ENCODE assay signal across 24 cellular contexts in the genomic region with DNA sequence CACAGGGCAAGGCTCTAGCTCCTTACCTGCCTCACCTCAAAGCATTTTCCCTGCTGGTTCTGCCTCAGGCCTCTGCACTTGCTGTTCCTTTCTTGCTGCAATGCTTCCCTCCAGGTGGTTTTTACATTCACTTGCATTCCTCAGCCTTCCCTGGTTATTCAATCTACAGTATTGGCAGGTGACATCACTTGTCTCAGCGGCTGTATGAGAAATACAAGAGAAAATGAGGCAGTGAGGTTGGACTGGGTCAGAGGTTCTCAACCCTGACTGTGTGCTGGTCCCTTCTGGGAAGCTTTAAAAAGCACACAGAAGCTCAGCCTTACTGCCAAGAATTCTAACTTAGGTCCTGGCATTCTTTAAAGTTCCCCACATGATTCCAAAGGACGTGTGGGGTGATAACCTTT. TPM values are rescaled to one million over a fixed set of nuclear protein-coding genes. Genes with fewer than 3 reads are reported as not detected.
DNase-seq lines count a peak whose midpoint lies in the region; ATAC-seq, FAIRE-seq and TF ChIP-seq lines count a peak whose summit lies in the region.
"Had no signal": no experiment of that assay in that cellular context is flagged by ENCODE, and none has a peak within 500 bp of the region (broad histone marks: within the 10 kb centered on the region; RNA-seq: fewer than 3 reads in every experiment).

No MANE protein-coding gene starts in this region.

- no peak overlapping the region for H3K4me3 Mint-ChIP-seq in GM23338
- H3K4me3 Mint-ChIP-seq: CD8-positive, alpha-beta T cell; neural crest cell had no signal

- H3K79me2 ChIP-seq in GM23338 (replicated peaks; ENCODE audit: insufficient read depth) = no peaks in the 10 kb centered on the region
- H3K79me2 ChIP-seq in HepG2 (ENCODE audit: insufficient read depth, low read length) = peaks cover 3% of the 10 kb centered on the region

- H3K9me2 ChIP-seq in GM23338 (ENCODE audit: insufficient read depth) = no peaks in the 10 kb centered on the region

- H4K20me1 ChIP-seq in GM23338 (replicated peaks; ENCODE audit: insufficient read depth) (no peaks in the 10 kb centered on the region), HepG2 (ENCODE audit: insufficient read depth, low read length) (0 out of 2 replicates have a peak, but pooled peaks cover under 1% of the 10 kb centered on the region)

- H3K27ac ChIP-seq in GM23338 (ENCODE audit: low read depth) (no peak overlapping the region), HUES6 (ENCODE audit: low read depth, low read length) (peak overlapping the region; percentile 20; the same call in 1 of the 2 replicates), epithelial cell of prostate (peak overlapping the region; percentile 31), HepG2 (ENCODE audit: extremely low read length, insufficient read depth, low read length) (peak overlapping the region; percentile 99)
- H3K27ac ChIP-seq: KMS-11, left lung, SJCRH30, skin epidermis, tibial artery had no signal

- in situ Hi-C loops in HepG2 (cut with HindIII; ENCODE audit: extremely low pct_ligation_motif_present, low pct_unique_long_range_greater_than_20kb) = no loop called here

- no peaks in the 10 kb centered on the region for H3K9me3 Mint-ChIP-seq in GM23338
- H3K9me3 Mint-ChIP-seq: CD8-positive, alpha-beta T cell; neural crest cell had no signal

- H3K4me1 ChIP-seq in GM23338 (ENCODE audit: insufficient read depth) (peaks cover 19% of the 10 kb centered on the region; the same call in 1 of the 2 replicates), HUES6 (ENCODE audit: control insufficient read depth, insufficient read depth, low read length) (peaks cover 44% of the 10 kb centered on the region), HepG2 (ENCODE audit: insufficient read depth, low read length) (peaks cover 86% of the 10 kb centered on the region)
- H3K4me1 ChIP-seq: SJCRH30 had no signal

- TF ChIP-seq RAD21 in HepG2 (CRISPR knock-in tag; IDR thresholded peaks at IDR 0.05) = no peak

- peaks cover 32% of the 10 kb centered on the region for H3K4me1 Mint-ChIP-seq in GM23338

- DNase-seq in GM23338 (ENCODE audit: low spot score) = peak; percentile 72
- DNase-seq in epithelial cell of prostate (ENCODE audit: low read depth, low spot score) = no peak
- peak; percentile 65 for DNase-seq in HepG2 (ENCODE audit: low spot score)
- DNase-seq in SKM-1 treated with dmso at 0.1 percent for 144 hours (lab: John Stamatoyannopoulos, UW; ENCODE audit: unreplicated experiment) = no peak
- DNase-seq in NCI-H2196 (lab: John Stamatoyannopoulos, UW; ENCODE audit: unreplicated experiment) = no peak
- no peak for DNase-seq in epidermal melanocyte (ENCODE audit: insufficient read length, low spot score)
- DNase-seq: CD8-positive, alpha-beta T cell; cortex of kidney; left lung; mucosa of descending colon; NCI-H187 treated with DMSO at 0.1 percent for 48 hours; NCI-H345; PC-3; SJCRH30; stimulated activated naive CD8-positive, alpha-beta T cell treated with anti-CD3 and anti-CD28 coated beads, Interleukin-15, Interleukin-2, amounts not matched to agents 100 U/mL and 50 U/mL, for 24 hours; tibial artery had no signal

- peak overlapping the region; percentile 19 for H3K9ac ChIP-seq in HUES6 (ENCODE audit: low read length)
- peak overlapping the region; percentile 60 for H3K9ac ChIP-seq in HepG2 (ENCODE audit: insufficient read depth, low read depth, low read length)
- H3K9ac ChIP-seq: KMS-11 had no signal

- CTCF ChIA-PET in HepG2 (lab: Yijun Ruan, JAX; ENCODE audit: low intra/inter-chr PET ratio, low total read pairs) = no interaction called here

- H3K27me3 ChIP-seq in GM23338 (ENCODE audit: insufficient read depth) (no peaks in the 10 kb centered on the region), HUES6 (ENCODE audit: control insufficient read depth, insufficient read depth, low read length) (no peaks in the 10 kb centered on the region), HepG2 (ENCODE audit: control insufficient read depth in 1 of 2, insufficient read depth in 2 of 2, low read length in 2 of 2) (no peaks in the 10 kb centered on the region)
- H3K27me3 ChIP-seq: left lung, SJCRH30, tibial artery had no signal

- ATAC-seq in GM23338 = peak; percentile 86
- ATAC-seq in HepG2 = no peak
- ATAC-seq: activated CD4-positive, CD25-positive, alpha-beta regulatory T cell treated with anti-CD3 and anti-CD28 coated beads, Interleukin-2, amount 50 U/mL, for 24 hours; CD8-positive, alpha-beta T cell; GM12878; left lung; mucosa of descending colon; PC-3; stimulated activated naive CD8-positive, alpha-beta T cell treated with anti-CD3 and anti-CD28 coated beads, Interleukin-15, Interleukin-2, amounts not matched to agents 100 U/mL and 50 U/mL, for 24 hours had no signal

- FAIRE-seq in HepG2 (lab: Jason Lieb, UNC) = no peak
- FAIRE-seq: GM12878 had no signal

- no peak overlapping the region for H3K4me3 ChIP-seq in GM23338
- H3K4me3 ChIP-seq in HUES6 (ENCODE audit: low read depth, low read length) = no peak overlapping the region
- H3K4me3 ChIP-seq in HepG2 (replicated peaks in 1 of 3; ENCODE audit: insufficient read depth in 1 of 3, low read depth in 2 of 3, low read length in 3 of 3) = no peak overlapping the region
- H3K4me3 ChIP-seq: GM12878, left lung, mucosa of descending colon, SJCRH30, skin epidermis, tibial artery had no signal

- WGBS in HepG2 (ENCODE audit: low lambda C conversion rate) = 6% methylated on average over 1 of the region's 2 CpGs

- intact Hi-C loops in HepG2 (cut with micrococcal nuclease; ENCODE audit: unreplicated experiment) = loop anchor here (10.0 kb wide), 1 partner anchor 332 kb away; a partner anchor contains a TSS

- TF ChIP-seq CTCF in GM23338 (conservative IDR thresholded peaks at IDR 0.05; ENCODE audit: low read depth in 2 of 2) (no peak), HepG2 (CRISPR knock-in tag; IDR thresholded peaks at IDR 0.05) (no peak)

- H2AFZ ChIP-seq in GM23338 (no peak overlapping the region), HepG2 (ENCODE audit: low read length) (no peak overlapping the region)

- 0 out of 4 replicates have a peak, but pooled peaks of 1 of the 2 experiments have one; percentile 15 for TF ChIP-seq POLR2A in HepG2 (IDR thresholded peaks at IDR 0.05; ENCODE audit: insufficient read depth in 1 of 2, low read depth in 2 of 2, low read length in 2 of 2)

- no peaks in the 10 kb centered on the region for H3K36me3 Mint-ChIP-seq in GM23338 (ENCODE audit: low read depth)

- BruUV-seq in HepG2 (replicated peaks; lab: Mats Ljungman, UMichigan) = no TSS peak

- H3K36me3 ChIP-seq in GM23338 (ENCODE audit: insufficient read depth) = no peaks in the 10 kb centered on the region
- no peaks in the 10 kb centered on the region for H3K36me3 ChIP-seq in HUES6 (ENCODE audit: control insufficient read depth, insufficient read depth, low read length)
- H3K36me3 ChIP-seq in HepG2 (replicated peaks in 1 of 2; ENCODE audit: control insufficient read depth in 1 of 2, insufficient read depth in 2 of 2, low read length in 2 of 2) = peaks cover 0 to 3% of the 10 kb centered on the region in 2 experiments; a peak in 2 of 5 replicates
- H3K36me3 ChIP-seq: SJCRH30 had no signal

- POLR2A ChIA-PET in HepG2 (lab: Yijun Ruan, JAX) = interaction anchor here (1.1 to 6.9 kb wide), 5 partner anchors 14 to 35 kb away, joined by 4 to 265 read pairs (median 9); a partner anchor contains a TSS

- H3K4me2 ChIP-seq in GM23338 (no peak overlapping the region; the same call in 1 of the 2 replicates), HepG2 (ENCODE audit: low read depth, low read length) (peak overlapping the region; percentile 81)
- H3K4me2 ChIP-seq: KMS-11 had no signal

- H3K9me3 ChIP-seq in HUES6 (ENCODE audit: control insufficient read depth, insufficient read depth, low read depth, low read length) (no peaks in the 10 kb centered on the region), HepG2 (ENCODE audit: low read length) (no peaks in the 10 kb centered on the region)
- H3K9me3 ChIP-seq: left lung, mucosa of descending colon, SJCRH30, tibial artery had no signal

- H3F3A ChIP-seq in GM23338 (replicated peaks; ENCODE audit: low read depth) = no peaks in the 10 kb centered on the region

- H3K27ac Mint-ChIP-seq in GM23338 = 0 out of 2 replicates have a peak overlapping the region, but pooled peaks have one; percentile 22
- H3K27ac Mint-ChIP-seq: CD8-positive, alpha-beta T cell; progenitor cell of endocrine pancreas had no signal

- TF ChIP-seq EP300 in HepG2 (IDR thresholded peaks at IDR 0.05; ENCODE audit: low read depth in 2 of 2, low read length in 2 of 2) (no peak), HepG2 (CRISPR knock-in tag; IDR thresholded peaks at IDR 0.05; ENCODE audit: borderline replicate concordance) (no peak)

- H3K27me3 Mint-ChIP-seq in GM23338 (ENCODE audit: insufficient read depth, low read depth, poor library complexity) = no peaks in the 10 kb centered on the region
- H3K27me3 Mint-ChIP-seq: progenitor cell of endocrine pancreas had no signal

RNA-seq across cellular contexts. Expression of a gene that starts 26.7 kb away (rescaled TPM):
- total RNA-seq in GM23338 (2014; rRNA removed; shearing (Covaris generic)) = 15.3 and 28.8 TPM in 2 replicates
- polyA plus RNA-seq in GM23338 (2016; fragmentation: Nextera tagmentation; extraction: Ambion mirVana) (6.3 and 6.4 TPM in 2 replicates), HepG2 (2011; rRNA removed) (117 and 140 TPM in 2 replicates)
- 71.8 and 79.5 TPM in 2 replicates for total RNA-seq in HepG2 (2016; rRNA removed; fragmentation: Illumina TruSeq; extraction: Trizol)
- total RNA-seq in HepG2 (2016; cell fraction: cytosol; rRNA removed; fragmentation: Illumina TruSeq; extraction: Trizol; ENCODE audit: low read depth) = 41.9 and 49.0 TPM in 2 replicates
- 64.5 and 73.0 TPM in 2 replicates for total RNA-seq in HepG2 (2016; cell fraction: insoluble cytoplasmic fraction; rRNA removed; fragmentation: Illumina TruSeq; extraction: Trizol)
- total RNA-seq in HepG2 (2016; cell fraction: membrane; rRNA removed; fragmentation: Illumina TruSeq; extraction: Trizol) = 102 and 124 TPM in 2 replicates
- 38.0 and 42.7 TPM in 2 replicates for total RNA-seq in HepG2 (2016; cell fraction: nucleus; rRNA removed; fragmentation: Illumina TruSeq; extraction: Trizol)
- polyA plus RNA-seq in HepG2 (2011; cell fraction: cytosol; rRNA removed) = 63.7 and 115 TPM in 2 replicates
- polyA plus RNA-seq in HepG2 (2011; cell fraction: nucleus; rRNA removed) = 132 and 149 TPM in 2 replicates
- 62.2 and 69.8 TPM in 2 replicates for polyA plus RNA-seq in HepG2 (2012)
- polyA plus RNA-seq in HepG2 (2016; cell fraction: cytosol; fragmentation: Illumina TruSeq; extraction: Trizol; ENCODE audit: low read depth) = 51.8 and 68.8 TPM in 2 replicates
- polyA plus RNA-seq in HepG2 (2016; cell fraction: insoluble cytoplasmic fraction; fragmentation: Illumina TruSeq; extraction: Trizol; ENCODE audit: low read depth) = 103 and 110 TPM in 2 replicates
- 106 and 126 TPM in 2 replicates for polyA plus RNA-seq in HepG2 (2016; cell fraction: membrane; fragmentation: Illumina TruSeq; extraction: Trizol; ENCODE audit: low read depth)
- 70.3 and 71.0 TPM in 2 replicates for polyA plus RNA-seq in HepG2 (2016; cell fraction: nucleus; fragmentation: Illumina TruSeq; extraction: Trizol; ENCODE audit: insufficient read depth, low read depth)
- polyA minus RNA-seq in HepG2 (2011; rRNA and poly(A)+ RNA removed; ENCODE audit: low replicate concordance) = 134 and 280 TPM in 2 replicates
- polyA minus RNA-seq in HepG2 (2011; cell fraction: cytosol; rRNA and poly(A)+ RNA removed) = 79.8 and 91.3 TPM in 2 replicates
- 24.6 and 28.0 TPM in 2 replicates for polyA minus RNA-seq in HepG2 (2011; cell fraction: nucleus; rRNA and poly(A)+ RNA removed)

RNA-seq across cellular contexts. Expression of a gene that starts 32.6 kb away (rescaled TPM):
- not detected in 2 replicates for total RNA-seq in GM23338 (2014; rRNA removed; shearing (Covaris generic))
- 0.19 and 0.32 TPM in 2 replicates for polyA plus RNA-seq in GM23338 (2016; fragmentation: Nextera tagmentation; extraction: Ambion mirVana)
- not detected in 2 replicates for total RNA-seq in HepG2 (2016; rRNA removed; fragmentation: Illumina TruSeq; extraction: Trizol)
- 0.18 TPM in 1 of 2 replicates, not detected in the other for total RNA-seq in HepG2 (2016; cell fraction: cytosol; rRNA removed; fragmentation: Illumina TruSeq; extraction: Trizol; ENCODE audit: low read depth)
- total RNA-seq in HepG2 (2016; cell fraction: insoluble cytoplasmic fraction; rRNA removed; fragmentation: Illumina TruSeq; extraction: Trizol) = 0.09 TPM in 1 of 2 replicates, not detected in the other
- total RNA-seq in HepG2 (2016; cell fraction: membrane; rRNA removed; fragmentation: Illumina TruSeq; extraction: Trizol) = 0.15 TPM in 1 of 2 replicates, not detected in the other
- 0.28 TPM in 1 of 2 replicates, not detected in the other for total RNA-seq in HepG2 (2016; cell fraction: nucleus; rRNA removed; fragmentation: Illumina TruSeq; extraction: Trizol)
- 0.03 TPM in 1 of 2 replicates, not detected in the other for polyA plus RNA-seq in HepG2 (2011; rRNA removed)
- 0.03 and 0.18 TPM in 2 replicates for polyA plus RNA-seq in HepG2 (2011; cell fraction: cytosol; rRNA removed)
- polyA plus RNA-seq in HepG2 (2011; cell fraction: nucleus; rRNA removed) = 0.10 and 0.48 TPM in 2 replicates
- polyA plus RNA-seq in HepG2 (2012) = 0.15 TPM in 1 of 2 replicates, not detected in the other
- polyA plus RNA-seq in HepG2 (2016; cell fraction: cytosol; fragmentation: Illumina TruSeq; extraction: Trizol; ENCODE audit: low read depth) = not detected in 2 replicates
- not detected in 2 replicates for polyA plus RNA-seq in HepG2 (2016; cell fraction: insoluble cytoplasmic fraction; fragmentation: Illumina TruSeq; extraction: Trizol; ENCODE audit: low read depth)
- not detected in 2 replicates for polyA plus RNA-seq in HepG2 (2016; cell fraction: membrane; fragmentation: Illumina TruSeq; extraction: Trizol; ENCODE audit: low read depth)
- polyA plus RNA-seq in HepG2 (2016; cell fraction: nucleus; fragmentation: Illumina TruSeq; extraction: Trizol; ENCODE audit: insufficient read depth, low read depth) = not detected in 2 replicates
- 0.09 and 0.32 TPM in 2 replicates for polyA minus RNA-seq in HepG2 (2011; rRNA and poly(A)+ RNA removed; ENCODE audit: low replicate concordance)
- 0.30 TPM in 1 of 2 replicates, not detected in the other for polyA minus RNA-seq in HepG2 (2011; cell fraction: cytosol; rRNA and poly(A)+ RNA removed)
- polyA minus RNA-seq in HepG2 (2011; cell fraction: nucleus; rRNA and poly(A)+ RNA removed) = 0.26 and 0.50 TPM in 2 replicates
- total RNA-seq: activated CD8-positive, alpha-beta memory T cell treated with anti-CD3 and anti-CD28 coated beads for 36 hours; left lung; mucosa of descending colon; PC-3; progenitor cell of endocrine pancreas; SJCRH30 had no signal

Comparison
In these comparisons a context has a peak if more than half of its experiments do, and no peak if none do; other contexts are left out.
1. DNase-seq: peak in GM23338 (single experiment) and HepG2 (single experiment); none in epithelial cell of prostate (single experiment), SKM-1 treated with dmso at 0.1 percent for 144 hours (single experiment), NCI-H2196 (single experiment) and epidermal melanocyte (single experiment).